ENCODE assay signal across 12 cellular contexts in genomic region chr2:240925576-240926515, GRCh38. TPM values are rescaled to one million over a fixed set of nuclear protein-coding genes. Genes with fewer than 3 reads are reported as not detected.
DNase-seq lines count a peak whose midpoint lies in the region; ATAC-seq, FAIRE-seq and TF ChIP-seq lines count a peak whose summit lies in the region.
"Had no signal": no experiment of that assay in that cellular context is flagged by ENCODE, and none has a peak within 500 bp of the region (broad histone marks: within the 10 kb centered on the region; RNA-seq: fewer than 3 reads in every experiment).

No MANE protein-coding gene starts in this region.

- TF ChIP-seq CTCF in pancreas (IDR thresholded peaks at IDR 0.05) (no peak), GM20000 (IDR thresholded peaks at IDR 0.05; ENCODE audit: extremely low read depth, missing control alignments) (no peak)

- FAIRE-seq in pancreas (lab: Jason Lieb, UNC), result no peak

- WGBS in pancreas, 2 donors, result 88 to 91% methylated on average over 29 of the region's 29 CpGs

- peak overlapping the region; percentile 30; the same call in 1 of the 2 replicates for H3K4me2 ChIP-seq in BLaER1

- intact Hi-C loops in cardiac septum (cut with DNase I), result no loop called here
- intact Hi-C loops in pancreas (cut with DNase I), result no loop called here

- H3K36me3 ChIP-seq in BLaER1 (no peaks in the 10 kb centered on the region), pancreas (no peaks in the 10 kb centered on the region)

- no peaks in the 10 kb centered on the region for H3K9me3 ChIP-seq in BLaER1
- no peaks in the 10 kb centered on the region for H3K9me3 ChIP-seq in pancreas

- ATAC-seq in pancreas, result peak in 3 of 4 donors; percentile 7 to 25 (median 22)
- no peak for ATAC-seq in HG03439 (IDR thresholded peaks at IDR 0.05; ENCODE audit: unreplicated experiment)
- ATAC-seq in HG03378 (IDR thresholded peaks at IDR 0.05; ENCODE audit: unreplicated experiment), result no peak

- H3K27me3 ChIP-seq in BLaER1 (no peaks in the 10 kb centered on the region), pancreas (no peaks in the 10 kb centered on the region)

- H3K27ac ChIP-seq in BLaER1 (0 out of 2 replicates have a peak overlapping the region, but pooled peaks have one; percentile 13), pancreas (no peak overlapping the region)

- H3K9ac ChIP-seq in BLaER1, result no peak overlapping the region

- H3K4me3 ChIP-seq in BLaER1 (no peak overlapping the region), pancreas (no peak overlapping the region)

- H3K4me1 ChIP-seq in BLaER1, result peaks cover 45% of the 10 kb centered on the region
- no peaks in the 10 kb centered on the region for H3K4me1 ChIP-seq in pancreas

- no peaks in the 10 kb centered on the region for H4K20me1 ChIP-seq in BLaER1

- peak; percentile 21 for DNase-seq in NCI-H526 treated with DMSO at 0.1 percent for 48 hours (lab: John Stamatoyannopoulos, UW)
- peak; percentile 74 for DNase-seq in cardiac septum (ENCODE audit: low spot score)
- peak in 5 of 6 donors; percentile 5 to 76 (median 23) for DNase-seq in pancreas
- no peak for DNase-seq in GM20000 (ENCODE audit: low spot score)
- no peak for DNase-seq in MV-4-11 (lab: John Stamatoyannopoulos, UW)
- DNase-seq: central memory CD4-positive, alpha-beta T cell; kidney glomerular epithelial cell; NCI-H1092 treated with DMSO at 0.1 percent for 48 hours had no signal

RNA-seq across cellular contexts. Expression of gene CROCC2, which starts 19.7 kb away (rescaled TPM):
- total RNA-seq in cardiac septum, result not detected
- total RNA-seq in pancreas, result under 1 TPM in 1 of 6 donors, not detected in 5; 0.04 TPM
- under 1 TPM; 0.04 to 0.05 TPM for polyA plus RNA-seq in pancreas
- total RNA-seq: T-helper 1 cell treated with Interleukin-12 subunit alpha and Interleukin-12 subunit beta and Interleukin-4 antibody, amounts not matched to agents 30 ng/mL and 1 ng/mL, for 36 hours had no signal

RNA-seq across cellular contexts. Expression of gene MAB21L4, which starts 29.9 kb away (rescaled TPM):
- total RNA-seq in cardiac septum, result not detected
- total RNA-seq in pancreas, result 1 to 10 TPM in 2 of 6 donors, under 1 TPM in 4; 0.14 to 1.5 (median 0.45) TPM
- 1 to 10 TPM; 2.0 TPM for polyA plus RNA-seq in pancreas
- total RNA-seq: T-helper 1 cell treated with Interleukin-12 subunit alpha and Interleukin-12 subunit beta and Interleukin-4 antibody, amounts not matched to agents 30 ng/mL and 1 ng/mL, for 36 hours had no signal

RNA-seq across cellular contexts. Expression of gene AGXT, which starts 57.2 kb away (rescaled TPM):
- total RNA-seq in cardiac septum (not detected), pancreas (under 1 TPM in 1 of 6 donors, not detected in 5; 0.76 TPM)
- under 1 TPM; 0.07 to 0.08 TPM for polyA plus RNA-seq in pancreas
- total RNA-seq: T-helper 1 cell treated with Interleukin-12 subunit alpha and Interleukin-12 subunit beta and Interleukin-4 antibody, amounts not matched to agents 30 ng/mL and 1 ng/mL, for 36 hours had no signal

Comparison
In these comparisons a context has a peak if more than half of its experiments do, and no peak if none do; other contexts are left out.
1. DNase-seq: peak in NCI-H526 treated with DMSO at 0.1 percent for 48 hours (single experiment), cardiac septum (single experiment) and pancreas (5 of 6); none in GM20000 (single experiment) and MV-4-11 (single experiment).
2. ATAC-seq: peak in pancreas (3 of 4); none in HG03439 (single experiment) and HG03378 (single experiment).